14 cellular contexts compared by ENCODE assay signal in the genomic region with DNA sequence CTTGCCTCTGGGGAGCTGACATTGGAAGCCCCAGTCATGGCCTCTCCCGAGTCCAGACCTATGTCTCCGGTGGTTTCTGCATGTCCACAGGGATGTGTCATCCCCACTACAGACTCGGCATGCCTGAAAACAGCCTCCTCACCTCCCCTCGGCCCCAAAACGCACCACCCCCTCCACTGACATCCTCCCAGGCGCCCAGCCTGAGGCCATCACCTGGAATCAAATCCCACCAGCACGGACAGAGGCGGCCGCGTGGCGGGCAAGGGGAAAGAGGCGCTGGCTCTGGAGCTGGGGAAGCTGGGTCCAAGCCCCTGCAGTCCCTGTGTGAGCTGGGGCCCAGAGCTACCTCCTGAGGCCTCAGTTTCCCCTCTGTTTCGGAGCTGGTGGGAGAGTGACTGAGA.
DNase-seq lines count a peak whose midpoint lies in the region; TF ChIP-seq lines count a peak whose summit lies in the region.
"Had no signal": no experiment of that assay in that cellular context is flagged by ENCODE, and none has a peak within 500 bp of the region (broad histone marks: within the 10 kb centered on the region; RNA-seq: fewer than 3 reads in every experiment).

No MANE protein-coding gene starts in this region.

- TF ChIP-seq CTCF in right atrium auricular region (IDR thresholded peaks at IDR 0.05) (no peak), WERI-Rb-1 (IDR thresholded peaks at IDR 0.05; ENCODE audit: low read depth, low read length) (no peak), vagina (IDR thresholded peaks at IDR 0.05) (no peak), tibial nerve (IDR thresholded peaks at IDR 0.05) (no peak)

- 91 to 92% methylated on average over 12 to 13 of the region's 13 CpGs for WGBS in tibial nerve, 2 donors

- no peak for TF ChIP-seq EP300 in tibial nerve (IDR thresholded peaks at IDR 0.05)

- H3K9me3 ChIP-seq in right atrium auricular region (no peaks in the 10 kb centered on the region), WERI-Rb-1 (ENCODE audit: severe bottlenecking) (peaks cover 9% of the 10 kb centered on the region), vagina (no peaks in the 10 kb centered on the region), tibial nerve (no peaks in the 10 kb centered on the region)
- H3K9me3 ChIP-seq: left lung, spleen, tibial artery had no signal

- H3K27me3 ChIP-seq in right atrium auricular region = no peaks in the 10 kb centered on the region
- no peaks in the 10 kb centered on the region for H3K27me3 ChIP-seq in WERI-Rb-1 (ENCODE audit: insufficient read depth, low read depth, severe bottlenecking)
- no peaks in the 10 kb centered on the region for H3K27me3 ChIP-seq in vagina
- no peaks in the 10 kb centered on the region for H3K27me3 ChIP-seq in tibial nerve
- H3K27me3 ChIP-seq: left lung, neural progenitor cell, tibial artery had no signal

- DNase-seq in cardiac septum (ENCODE audit: low spot score) = peak; percentile 63
- no peak for DNase-seq in right atrium auricular region (ENCODE audit: low spot score)
- DNase-seq in WERI-Rb-1 = peak; percentile 5
- peak; percentile 58 for DNase-seq in kidney tubule cell (ENCODE audit: low spot score)
- DNase-seq in vagina (ENCODE audit: extremely low spot score in 2 of 2) = peak; percentile 82 to 94
- DNase-seq in tibial nerve (ENCODE audit: low spot score in 2 of 2) = no peak
- DNase-seq in caudate nucleus (lab: John Stamatoyannopoulos, UW) = no peak
- no peak for DNase-seq in DMS153 (lab: John Stamatoyannopoulos, UW)
- DNase-seq: DMS79, T1000 had no signal

- H3K4me3 ChIP-seq in right atrium auricular region (no peak overlapping the region), WERI-Rb-1 (ENCODE audit: low read depth, low read length) (no peak overlapping the region), vagina (peak overlapping the region in 1 of 2 donors; percentile 21), tibial nerve (no peak overlapping the region)
- H3K4me3 ChIP-seq: neural progenitor cell, spleen, tibial artery had no signal

- H3K4me1 ChIP-seq in right atrium auricular region (peaks cover 0 to 12% of the 10 kb centered on the region in 2 donors), vagina (peaks cover 24% of the 10 kb centered on the region), tibial nerve (no peaks in the 10 kb centered on the region)
- H3K4me1 ChIP-seq: left lung had no signal

- H3K27ac ChIP-seq in right atrium auricular region (no peak overlapping the region), WERI-Rb-1 (no peak overlapping the region), vagina (peak overlapping the region; percentile 53), tibial nerve (no peak overlapping the region), caudate nucleus (ENCODE audit: low read depth, low read length) (no peak overlapping the region)
- H3K27ac ChIP-seq: neural progenitor cell, spleen, tibial artery had no signal

- TF ChIP-seq POLR2A in vagina (IDR thresholded peaks at IDR 0.05) = no peak
- no peak for TF ChIP-seq POLR2A in tibial nerve (IDR thresholded peaks at IDR 0.05)

- intact Hi-C loops in cardiac septum (cut with DNase I) = no loop called here
- intact Hi-C loops in vagina (cut with DNase I) = no loop called here

- H3K36me3 ChIP-seq in right atrium auricular region = no peaks in the 10 kb centered on the region
- no peaks in the 10 kb centered on the region for H3K36me3 ChIP-seq in WERI-Rb-1
- H3K36me3 ChIP-seq in vagina = no peaks in the 10 kb centered on the region
- no peaks in the 10 kb centered on the region for H3K36me3 ChIP-seq in tibial nerve
- H3K36me3 ChIP-seq: left lung, neural progenitor cell, spleen, tibial artery had no signal

Comparison
In these comparisons a context has a peak if more than half of its experiments do, and no peak if none do; other contexts are left out.
1. DNase-seq: peak in cardiac septum (single experiment), WERI-Rb-1 (single experiment), kidney tubule cell (single experiment) and vagina (2 of 2); none in right atrium auricular region (single experiment), tibial nerve (0 of 2), caudate nucleus (0 of 61) and DMS153 (single experiment).